Comparison of ENCODE assay signal across 9 cellular contexts in genomic region chr7:26195867-26196266, GRCh38. TPM values are rescaled to one million over a fixed set of nuclear protein-coding genes. Genes with fewer than 3 reads are reported as not detected.
A peak's percentile ranks its signal among the peaks of the same experiment; 100 is the strongest.
DNase-seq lines count a peak whose midpoint lies in the region; ATAC-seq and TF ChIP-seq lines count a peak whose summit lies in the region.
"Had no signal": no experiment of that assay in that cellular context is flagged by ENCODE, and none has a peak within 500 bp of the region (broad histone marks: within the 10 kb centered on the region; RNA-seq: fewer than 3 reads in every experiment).

No MANE protein-coding gene starts in this region.

- no peaks in the 10 kb centered on the region for H3K27me3 ChIP-seq in OCI-LY3 (ENCODE audit: low read depth, low read length)
- H3K27me3 ChIP-seq in duodenal mucosa (ENCODE audit: control insufficient read depth in 1 of 2, insufficient read depth in 2 of 2, low read length in 2 of 2): no peaks in the 10 kb centered on the region
- no peaks in the 10 kb centered on the region for H3K27me3 ChIP-seq in neutrophil

- H3K36me3 ChIP-seq in OCI-LY3 (replicated peaks; ENCODE audit: low read depth, low read length) (peaks cover 72% of the 10 kb centered on the region), duodenal mucosa (ENCODE audit: control insufficient read depth in 1 of 2, insufficient read depth in 2 of 2, low read length in 2 of 2) (peaks cover 50 to 62% of the 10 kb centered on the region in 2 donors), neutrophil (peaks cover 66% of the 10 kb centered on the region)

- H3K27ac ChIP-seq in OCI-LY3 (ENCODE audit: low read length) (peak overlapping the region; percentile 100), duodenal mucosa (ENCODE audit: low read depth, low read length) (no peak overlapping the region), neutrophil (peak overlapping the region; percentile 98)

- no peak for ATAC-seq in GM19395 (IDR thresholded peaks at IDR 0.05; ENCODE audit: unreplicated experiment)
- ATAC-seq in GM21381 (IDR thresholded peaks at IDR 0.05; ENCODE audit: unreplicated experiment): no peak

- H3K4me3 ChIP-seq in GM12864 (ENCODE audit: low read depth, low read length) (peak overlapping the region; percentile 19; the same call in 1 of the 2 replicates), OCI-LY3 (ENCODE audit: low read length) (peak overlapping the region; percentile 98), duodenal mucosa (ENCODE audit: low read depth in 1 of 2, low read length in 2 of 2) (peak overlapping the region; percentile 45 to 59), neutrophil (ENCODE audit: low read depth in 1 of 2, low read length in 1 of 2) (no peak overlapping the region)

- H3K9me3 ChIP-seq in OCI-LY3 (ENCODE audit: insufficient read depth, low read length) (no peaks in the 10 kb centered on the region), duodenal mucosa (ENCODE audit: control insufficient read depth in 1 of 2, low read length in 2 of 2) (peaks cover 0 to 2% of the 10 kb centered on the region in 2 donors), neutrophil (no peaks in the 10 kb centered on the region)

- H3K9ac ChIP-seq in OCI-LY3 (ENCODE audit: low read length) (no peak overlapping the region), duodenal mucosa (ENCODE audit: low read depth in 1 of 2, low read length in 2 of 2) (peak overlapping the region in 1 of 2 donors; percentile 39)

- peaks cover 96% of the 10 kb centered on the region for H3K79me2 ChIP-seq in OCI-LY3 (ENCODE audit: low read length)

- H2AFZ ChIP-seq in OCI-LY3 (ENCODE audit: low read depth, low read length): no peak overlapping the region

- peaks cover 86% of the 10 kb centered on the region for H4K20me1 ChIP-seq in OCI-LY3 (ENCODE audit: insufficient read depth, low read length)

- DNase-seq in GM12864 (ENCODE audit: low read depth) (no peak), SK-N-DZ (ENCODE audit: low spot score) (no peak)
- DNase-seq in stimulated activated CD8-positive, alpha-beta memory T cell treated with anti-CD3 and anti-CD28 coated beads, Interleukin-4, amount 100 ng/mL, for 48 hours: no peak
- DNase-seq: aorta had no signal

- H3K4me1 ChIP-seq in OCI-LY3 (ENCODE audit: low read length): peaks cover 56% of the 10 kb centered on the region
- peaks cover 46 to 56% of the 10 kb centered on the region in 2 donors for H3K4me1 ChIP-seq in duodenal mucosa (ENCODE audit: control insufficient read depth in 1 of 2, insufficient read depth in 2 of 2, low read length in 2 of 2)
- peaks cover 45 to 47% of the 10 kb centered on the region in 2 experiments for H3K4me1 ChIP-seq in neutrophil (ENCODE audit: control insufficient read depth in 1 of 2, insufficient read depth in 1 of 2, low read depth in 1 of 2, low read length in 1 of 2)

- no peak for TF ChIP-seq CTCF in GM12864 (IDR thresholded peaks at IDR 0.05; ENCODE audit: low read depth, low read length, missing control alignments)
- TF ChIP-seq CTCF in OCI-LY3 (IDR thresholded peaks at IDR 0.05; ENCODE audit: low read depth, low read length): no peak
- TF ChIP-seq CTCF in neutrophil (IDR thresholded peaks at IDR 0.05): no peak

- H3K4me2 ChIP-seq in OCI-LY3 (ENCODE audit: low read length): peak overlapping the region; percentile 84

RNA-seq across cellular contexts. Expression of gene HNRNPA2B1, which starts 4.7 kb away (rescaled TPM):
- polyA plus RNA-seq in SK-N-DZ (2014; cell fraction: cytosol; rRNA removed): 224 and 337 TPM in 2 replicates
- polyA plus RNA-seq in SK-N-DZ (2014; cell fraction: nucleus; rRNA removed): 659 and 1,103 TPM in 2 replicates

RNA-seq across cellular contexts. Expression of gene CBX3, which starts 5.7 kb away (rescaled TPM):
- 532 and 556 TPM in 2 replicates for polyA plus RNA-seq in SK-N-DZ (2014; cell fraction: cytosol; rRNA removed)
- polyA plus RNA-seq in SK-N-DZ (2014; cell fraction: nucleus; rRNA removed): 613 and 634 TPM in 2 replicates

RNA-seq across cellular contexts. Expression of gene NFE2L3, which starts 43.9 kb away (rescaled TPM):
- 30.8 and 33.6 TPM in 2 replicates for polyA plus RNA-seq in SK-N-DZ (2014; cell fraction: cytosol; rRNA removed)
- 19.5 and 23.0 TPM in 2 replicates for polyA plus RNA-seq in SK-N-DZ (2014; cell fraction: nucleus; rRNA removed)

Comparison
In these comparisons a context has a peak if more than half of its experiments do, and no peak if none do; other contexts are left out.
1. H3K4me3 ChIP-seq: peak in GM12864 (single experiment), OCI-LY3 (single experiment) and duodenal mucosa (2 of 2); none in neutrophil (0 of 2).